In the genomic region with DNA sequence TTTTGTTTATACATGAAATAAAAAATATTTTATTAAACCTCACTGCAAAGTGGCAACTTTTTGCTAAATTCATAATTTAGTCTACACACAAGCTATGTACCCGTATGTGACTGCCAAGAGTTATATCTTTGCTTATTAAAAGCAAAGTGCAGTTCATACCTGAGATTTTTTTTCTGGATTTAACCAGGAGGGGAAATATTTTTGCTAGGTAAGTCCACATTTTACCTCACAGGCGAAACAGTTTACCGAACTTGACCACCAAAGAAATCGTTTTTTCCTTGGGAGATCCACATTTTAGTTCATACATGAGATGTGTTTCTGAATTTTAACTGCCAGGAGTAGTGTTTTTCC, we compare ENCODE assay signal across 8 cellular contexts. TPM values are rescaled to one million over a fixed set of nuclear protein-coding genes. Genes with fewer than 3 reads are reported as not detected.
DNase-seq lines count a peak whose midpoint lies in the region; ATAC-seq and TF ChIP-seq lines count a peak whose summit lies in the region.

No MANE protein-coding gene starts in this region.

- no peak for DNase-seq in CD4-positive, alpha-beta T cell
- DNase-seq in body of pancreas = no peak
- no peak for DNase-seq in NCI-H510A treated with DMSO at 0.1 percent for 48 hours (lab: John Stamatoyannopoulos, UW)

- no peaks in the 10 kb centered on the region for H3K27me3 Mint-ChIP-seq in CD4-positive, alpha-beta T cell

- H3F3A ChIP-seq in Loucy (ENCODE audit: low read depth) = peaks cover 17% of the 10 kb centered on the region

- H2AFZ ChIP-seq in Loucy (ENCODE audit: low read length) (peak overlapping the region; percentile 90), neuron (ENCODE audit: low read depth, low read length) (peak overlapping the region; percentile 88)

- H3K4me3 ChIP-seq in Loucy (ENCODE audit: low read length, poor library complexity, severe bottlenecking) (peak overlapping the region; percentile 94), ectodermal cell (ENCODE audit: insufficient read depth, low read depth, low read length) (peak overlapping the region; percentile 99), neuron (ENCODE audit: low read length) (peak overlapping the region; percentile 90), gastroesophageal sphincter (peak overlapping the region in 1 of 2 donors; percentile 100), body of pancreas (no peak overlapping the region)

- peak overlapping the region; percentile 97 for H3K27ac Mint-ChIP-seq in CD4-positive, alpha-beta T cell

- H3K4me2 ChIP-seq in Loucy (ENCODE audit: low read depth, low read length, poor library complexity, severe bottlenecking) = peak overlapping the region; percentile 81

- no peaks in the 10 kb centered on the region for H3K27me3 ChIP-seq in CD4-positive, alpha-beta T cell (ENCODE audit: control insufficient read depth, insufficient read depth, low read length)
- H3K27me3 ChIP-seq in Loucy (ENCODE audit: insufficient read depth, low read length, poor library complexity, severe bottlenecking) (peaks cover 12% of the 10 kb centered on the region), ectodermal cell (ENCODE audit: control insufficient read depth, insufficient read depth, low read length, poor library complexity, severe bottlenecking) (no peaks in the 10 kb centered on the region), neuron (ENCODE audit: insufficient read depth, low read length) (no peaks in the 10 kb centered on the region), gastroesophageal sphincter (no peaks in the 10 kb centered on the region), body of pancreas (no peaks in the 10 kb centered on the region)

- H3K9ac ChIP-seq in Loucy (ENCODE audit: low read depth, low read length, poor library complexity, severe bottlenecking) = peak overlapping the region; percentile 78

- TF ChIP-seq POLR2A in gastroesophageal sphincter (IDR thresholded peaks at IDR 0.05) (no peak), body of pancreas (IDR thresholded peaks at IDR 0.05) (no peak)

- TF ChIP-seq CTCF in CD4-positive, alpha-beta T cell (IDR thresholded peaks at IDR 0.05) = no peak
- TF ChIP-seq CTCF in Loucy (conservative IDR thresholded peaks at IDR 0.05; ENCODE audit: low read length) (no peak), gastroesophageal sphincter (IDR thresholded peaks at IDR 0.05) (no peak), body of pancreas (IDR thresholded peaks at IDR 0.05) (no peak)

- ATAC-seq in CD4-positive, alpha-beta T cell (ENCODE audit: poor library complexity) = no peak
- ATAC-seq in gastroesophageal sphincter (no peak), HG03571 (IDR thresholded peaks at IDR 0.05; ENCODE audit: unreplicated experiment) (no peak), body of pancreas (no peak)

- no peaks in the 10 kb centered on the region for H3K9me2 ChIP-seq in Loucy (replicated peaks; ENCODE audit: low read depth, low read length)

- H3K4me1 ChIP-seq in Loucy (ENCODE audit: insufficient read depth, low read length, poor library complexity, severe bottlenecking) = peaks cover 29% of the 10 kb centered on the region
- peaks cover 11% of the 10 kb centered on the region for H3K4me1 ChIP-seq in ectodermal cell (ENCODE audit: control insufficient read depth, insufficient read depth, low read length)
- H3K4me1 ChIP-seq in neuron (ENCODE audit: insufficient read depth, low read length) = peaks cover 17% of the 10 kb centered on the region
- peaks cover 0 to 54% (median 27%) of the 10 kb centered on the region in 3 donors for H3K4me1 ChIP-seq in gastroesophageal sphincter
- H3K4me1 ChIP-seq in body of pancreas = peaks cover 36% of the 10 kb centered on the region

- intact Hi-C loops in CD4-positive, alpha-beta T cell (cut with DNase I, micrococcal nuclease) = loop anchor here in 1 of 2 experiments (10.0 kb wide), 1 partner anchor 864 kb away; a partner anchor contains a TSS
- intact Hi-C loops in body of pancreas (cut with DNase I) = no loop called here

- no peaks in the 10 kb centered on the region for H3K9me3 ChIP-seq in CD4-positive, alpha-beta T cell (ENCODE audit: control insufficient read depth, low read length)
- H3K9me3 ChIP-seq in Loucy (ENCODE audit: insufficient read depth, low read depth, low read length) = no peaks in the 10 kb centered on the region
- H3K9me3 ChIP-seq in ectodermal cell (ENCODE audit: control insufficient read depth, low read length) = no peaks in the 10 kb centered on the region
- no peaks in the 10 kb centered on the region for H3K9me3 ChIP-seq in neuron (ENCODE audit: low read length)
- H3K9me3 ChIP-seq in gastroesophageal sphincter = no peaks in the 10 kb centered on the region
- no peaks in the 10 kb centered on the region for H3K9me3 ChIP-seq in body of pancreas

- no peaks in the 10 kb centered on the region for H3K9me3 Mint-ChIP-seq in CD4-positive, alpha-beta T cell

- H3K36me3 Mint-ChIP-seq in CD4-positive, alpha-beta T cell (ENCODE audit: low read depth) = peaks cover 39% of the 10 kb centered on the region

- H3K4me1 Mint-ChIP-seq in CD4-positive, alpha-beta T cell (ENCODE audit: low read depth) = peaks cover 21% of the 10 kb centered on the region

- peak overlapping the region; percentile 97 for H3K4me3 Mint-ChIP-seq in CD4-positive, alpha-beta T cell

- CTCF ChIA-PET in CD4-positive, alpha-beta T cell (lab: Charles Lee) = no interaction called here

- peaks cover 40% of the 10 kb centered on the region for H4K20me1 ChIP-seq in Loucy (ENCODE audit: insufficient read depth, low read length, poor library complexity, severe bottlenecking)

- 96 to 99% methylated on average over 4 of the region's 4 CpGs for WGBS in ectodermal cell, 2 experiments
- WGBS in gastroesophageal sphincter (ENCODE audit: low coverage in 1 of 2), 2 donors = 79 to 80% methylated on average over 4 of the region's 4 CpGs
- 78 to 83% methylated on average over 4 of the region's 4 CpGs for WGBS in body of pancreas, 2 donors

- TF ChIP-seq EP300 in gastroesophageal sphincter (IDR thresholded peaks at IDR 0.05) = no peak

- no peak overlapping the region for H3K27ac ChIP-seq in CD4-positive, alpha-beta T cell (ENCODE audit: low read depth, low read length)
- H3K27ac ChIP-seq in ectodermal cell (ENCODE audit: insufficient read depth, low read depth, low read length, poor library complexity, severe bottlenecking) (no peak overlapping the region), gastroesophageal sphincter (peak overlapping the region in 1 of 4 donors; percentile 99), body of pancreas (peak overlapping the region in 1 of 4 donors; percentile 100)

- POLR2A ChIA-PET in CD4-positive, alpha-beta T cell (lab: Charles Lee) = interaction anchor here (7.7 to 11.5 kb wide), 2 partner anchors 12 to 30 kb away, joined by 103 to 195 read pairs; a partner anchor contains a TSS

- peaks cover 41% of the 10 kb centered on the region for H3K79me2 ChIP-seq in Loucy (ENCODE audit: insufficient read depth, low read length)

- H3K36me3 ChIP-seq in Loucy (ENCODE audit: insufficient read depth, low read length) = peaks cover 15% of the 10 kb centered on the region; the same call in 1 of the 2 replicates
- peaks cover 6% of the 10 kb centered on the region for H3K36me3 ChIP-seq in ectodermal cell (ENCODE audit: control insufficient read depth, insufficient read depth, low read length)
- H3K36me3 ChIP-seq in neuron (ENCODE audit: insufficient read depth, low read length) = peaks cover 18% of the 10 kb centered on the region
- peaks cover 0 to 23% of the 10 kb centered on the region in 2 donors for H3K36me3 ChIP-seq in gastroesophageal sphincter
- peaks cover 0 to 2% of the 10 kb centered on the region in 2 donors for H3K36me3 ChIP-seq in body of pancreas (replicated peaks in 1 of 2; ENCODE audit: insufficient read depth in 1 of 2, low read depth in 2 of 2)

RNA-seq across cellular contexts. Expression of a gene that starts 12.2 kb away (rescaled TPM):
- total RNA-seq in CD4-positive, alpha-beta T cell = under 1 TPM; 0.56 to 0.58 TPM
- polyA plus RNA-seq in ectodermal cell (2013, experiment 1 of 4) = not detected
- not detected for polyA plus RNA-seq in ectodermal cell (2013, experiment 2 of 4)
- not detected for polyA plus RNA-seq in ectodermal cell (2013, experiment 3 of 4)
- polyA plus RNA-seq in ectodermal cell (2013, experiment 4 of 4) = not detected
- under 1 TPM in 1 of 4 donors, not detected in 3; 0.37 TPM for total RNA-seq in gastroesophageal sphincter
- not detected for total RNA-seq in body of pancreas

RNA-seq across cellular contexts. Expression of a gene that starts 13.5 kb away (rescaled TPM):
- not detected for total RNA-seq in CD4-positive, alpha-beta T cell
- polyA plus RNA-seq in ectodermal cell (2013, experiment 1 of 4) = not detected
- polyA plus RNA-seq in ectodermal cell (2013, experiment 2 of 4) = not detected
- not detected for polyA plus RNA-seq in ectodermal cell (2013, experiment 3 of 4)
- polyA plus RNA-seq in ectodermal cell (2013, experiment 4 of 4) = not detected
- total RNA-seq in gastroesophageal sphincter (1 to 10 TPM in 1 of 4 donors, under 1 TPM in 2, not detected in 1; 0.16 to 1.3 (median 0.27) TPM), body of pancreas (under 1 TPM; 0.66 to 0.78 TPM)

RNA-seq across cellular contexts. Expression of a gene that starts 19.3 kb away (rescaled TPM):
- total RNA-seq in CD4-positive, alpha-beta T cell = 1 to 10 TPM; 3.3 to 3.5 TPM
- 10.0 TPM for polyA plus RNA-seq in ectodermal cell (2013, experiment 1 of 4)
- polyA plus RNA-seq in ectodermal cell (2013, experiment 2 of 4) = 7.4 TPM
- 4.4 TPM for polyA plus RNA-seq in ectodermal cell (2013, experiment 3 of 4)
- 6.0 TPM for polyA plus RNA-seq in ectodermal cell (2013, experiment 4 of 4)
- 1 to 10 TPM in 1 of 4 donors, under 1 TPM in 3; 0.23 to 1.2 (median 0.47) TPM for total RNA-seq in gastroesophageal sphincter
- total RNA-seq in body of pancreas = 10 to 100 TPM in 1 of 2 donors, under 1 TPM in 1; 0.99 to 11.7 TPM

RNA-seq across cellular contexts. Expression of a gene that starts 31.8 kb away (rescaled TPM):
- 100 to 1,000 TPM; 186 to 194 TPM for total RNA-seq in CD4-positive, alpha-beta T cell
- 126 TPM for polyA plus RNA-seq in ectodermal cell (2013, experiment 1 of 4)
- polyA plus RNA-seq in ectodermal cell (2013, experiment 2 of 4) = 121 TPM
- polyA plus RNA-seq in ectodermal cell (2013, experiment 3 of 4) = 127 TPM
- 127 TPM for polyA plus RNA-seq in ectodermal cell (2013, experiment 4 of 4)
- 10 to 100 TPM; 27.5 to 40.3 (median 37.4) TPM for total RNA-seq in gastroesophageal sphincter
- total RNA-seq in body of pancreas = 10 to 100 TPM; 15.5 to 30.1 TPM

RNA-seq across cellular contexts. Expression of a gene that starts 32.3 kb away (rescaled TPM):
- total RNA-seq in CD4-positive, alpha-beta T cell = 10 to 100 TPM; 21.4 to 23.2 TPM
- polyA plus RNA-seq in ectodermal cell (2013, experiment 1 of 4) = 97.9 TPM
- polyA plus RNA-seq in ectodermal cell (2013, experiment 2 of 4) = 94.4 TPM
- polyA plus RNA-seq in ectodermal cell (2013, experiment 3 of 4) = 94.8 TPM
- polyA plus RNA-seq in ectodermal cell (2013, experiment 4 of 4) = 99.3 TPM
- total RNA-seq in gastroesophageal sphincter = 10 to 100 TPM; 41.6 to 56.7 (median 51.7) TPM
- total RNA-seq in body of pancreas = 10 to 100 TPM; 47.5 to 89.0 TPM

Comparison
In these comparisons a context has a peak if more than half of its experiments do, and no peak if none do; other contexts are left out.
1. H3K4me3 ChIP-seq: peak in Loucy (single experiment), ectodermal cell (single experiment) and neuron (single experiment); none in body of pancreas (0 of 2).